Comparison of ENCODE assay signal across 1 cellular context in genomic region chr20:63253065-63253437, GRCh38.
TF ChIP-seq lines count a peak whose summit lies in the region.

No MANE protein-coding gene starts in this region.

TF ChIP-seq in HepG2, 621 proteins besides CTCF, POLR2A, EP300 and RAD21:
- TF ChIP-seq ZBTB2 (CRISPR knock-in tag; IDR thresholded peaks at IDR 0.05; ENCODE audit: low read depth) = no peak
- no peak for TF ChIP-seq ZNF546 (CRISPR knock-in tag; conservative IDR thresholded peaks at IDR 0.05)
- TF ChIP-seq ARID2 (CRISPR knock-in tag; IDR thresholded peaks at IDR 0.05; ENCODE audit: borderline replicate concordance) = no peak
- TF ChIP-seq PHF20 (CRISPR knock-in tag; IDR thresholded peaks at IDR 0.05) = no peak
- TF ChIP-seq EZH2 (conservative IDR thresholded peaks at IDR 0.05; ENCODE audit: low read depth, low read length) = peak; percentile 98
- TF ChIP-seq ZSCAN22 (CRISPR knock-in tag; IDR thresholded peaks at IDR 0.05) = no peak
- no peak for TF ChIP-seq BRD4 (CRISPR knock-in tag; IDR thresholded peaks at IDR 0.05)
- TF ChIP-seq ZNF768 (CRISPR knock-in tag; IDR thresholded peaks at IDR 0.05) = 0 out of 2 replicates have a peak, but pooled peaks have one; percentile 6
